Comparison of ENCODE assay signal across 12 cellular contexts in genomic region chr3:72538070-72538745, GRCh38.
DNase-seq lines count a peak whose midpoint lies in the region; ATAC-seq and TF ChIP-seq lines count a peak whose summit lies in the region.
"Had no signal": no experiment of that assay in that cellular context is flagged by ENCODE, and none has a peak within 500 bp of the region (broad histone marks: within the 10 kb centered on the region; RNA-seq: fewer than 3 reads in every experiment).

No MANE protein-coding gene starts in this region.

- no peak for TF ChIP-seq CTCF in upper lobe of right lung (IDR thresholded peaks at IDR 0.05)
- no peak for TF ChIP-seq CTCF in prostate gland (IDR thresholded peaks at IDR 0.05)
- TF ChIP-seq CTCF in transverse colon (IDR thresholded peaks at IDR 0.05) = no peak

- ATAC-seq in GM21825 (IDR thresholded peaks at IDR 0.05; ENCODE audit: unreplicated experiment) (peak; percentile 41), upper lobe of right lung (peak; percentile 47)

- peak; percentile 8 to 16 for DNase-seq in stimulated activated CD4-positive, alpha-beta T cell treated with anti-CD3 and anti-CD28 coated beads, Interleukin-15, amount 100 ng/mL, for 48 hours (ENCODE audit: low read depth in 2 of 2)
- DNase-seq in stimulated activated CD4-positive, alpha-beta T cell treated with anti-CD3 and anti-CD28 coated beads, Interleukin-4, amount 100 ng/mL, for 4 hours = no peak
- DNase-seq in NCI-H69 (lab: John Stamatoyannopoulos, UW) = peak; percentile 15
- DNase-seq in upper lobe of right lung = no peak
- DNase-seq in prostate gland (ENCODE audit: low spot score) = no peak
- no peak for DNase-seq in AG08396 (ENCODE audit: low spot score)
- no peak for DNase-seq in transverse colon
- DNase-seq: activated CD4-positive, alpha-beta T cell treated with anti-CD3 and anti-CD28 coated beads for 4 hours; NCI-H1694; RPMI8226 had no signal

- no peak overlapping the region for H3K27ac ChIP-seq in upper lobe of right lung
- H3K27ac ChIP-seq in prostate gland = no peak overlapping the region
- H3K27ac ChIP-seq in transverse colon = no peak overlapping the region
- H3K27ac ChIP-seq: BLaER1 had no signal

- no peak for TF ChIP-seq POLR2A in prostate gland (IDR thresholded peaks at IDR 0.05)
- TF ChIP-seq POLR2A in transverse colon (IDR thresholded peaks at IDR 0.05) = no peak

- H3K9me3 ChIP-seq in upper lobe of right lung = no peaks in the 10 kb centered on the region
- no peaks in the 10 kb centered on the region for H3K9me3 ChIP-seq in prostate gland
- H3K9me3 ChIP-seq in transverse colon = peaks cover 0 to 4% of the 10 kb centered on the region in 2 donors

- H3K36me3 ChIP-seq in upper lobe of right lung = no peaks in the 10 kb centered on the region
- H3K36me3 ChIP-seq in prostate gland = no peaks in the 10 kb centered on the region
- H3K36me3 ChIP-seq in transverse colon = no peaks in the 10 kb centered on the region
- H3K36me3 ChIP-seq: BLaER1 had no signal

- H3K4me1 ChIP-seq in upper lobe of right lung (no peaks in the 10 kb centered on the region), prostate gland (replicated peaks) (no peaks in the 10 kb centered on the region), transverse colon (peaks cover 0 to 7% (median 3%) of the 10 kb centered on the region in 4 donors)
- H3K4me1 ChIP-seq: BLaER1 had no signal

- in situ Hi-C loops in transverse colon (cut with MboI; ENCODE audit: low pct_ligation_motif_present in 1 of 4, low pct_unique_long_range_greater_than_20kb in 1 of 4, low sequenced_read_pairs in 3 of 4) = no loop called here

- intact Hi-C loops in upper lobe of right lung (cut with DNase I) (no loop called here), prostate gland (cut with DNase I) (no loop called here), transverse colon (cut with DNase I; ENCODE audit: low total_unique reads) (no loop called here)

- no peak for TF ChIP-seq EP300 in transverse colon (IDR thresholded peaks at IDR 0.05; ENCODE audit: low read depth)

- H3K4me3 ChIP-seq in upper lobe of right lung (no peak overlapping the region), prostate gland (no peak overlapping the region), transverse colon (no peak overlapping the region)
- H3K4me3 ChIP-seq: BLaER1 had no signal

- H3K27me3 ChIP-seq in upper lobe of right lung (no peaks in the 10 kb centered on the region), prostate gland (replicated peaks; ENCODE audit: insufficient read depth) (no peaks in the 10 kb centered on the region), transverse colon (no peaks in the 10 kb centered on the region)
- H3K27me3 ChIP-seq: BLaER1 had no signal

- 65% methylated on average over 6 of the region's 6 CpGs for WGBS in prostate gland
- WGBS in transverse colon (ENCODE audit: low coverage in 1 of 2), 2 donors = 67 to 69% methylated on average over 6 of the region's 6 CpGs

Comparison
In these comparisons a context has a peak if more than half of its experiments do, and no peak if none do; other contexts are left out.
1. DNase-seq: peak in stimulated activated CD4-positive, alpha-beta T cell treated with anti-CD3 and anti-CD28 coated beads, Interleukin-15, amount 100 ng/mL, for 48 hours (2 of 2) and NCI-H69 (single experiment); none in stimulated activated CD4-positive, alpha-beta T cell treated with anti-CD3 and anti-CD28 coated beads, Interleukin-4, amount 100 ng/mL, for 4 hours (0 of 2), upper lobe of right lung (single experiment), prostate gland (single experiment), AG08396 (single experiment) and transverse colon (single experiment).